21 cellular contexts compared by ENCODE assay signal in genomic region chr7:1651897-1652296, GRCh38. TPM values are rescaled to one million over a fixed set of nuclear protein-coding genes. Genes with fewer than 3 reads are reported as not detected.
"Had no signal": no experiment of that assay in that cellular context is flagged by ENCODE, and none has a peak within 500 bp of the region (broad histone marks: within the 10 kb centered on the region; RNA-seq: fewer than 3 reads in every experiment).

No MANE protein-coding gene starts in this region.

- H3K4me1 ChIP-seq: SJSA1 had no signal

- H3K4me3 Mint-ChIP-seq: IgD-negative memory B cell had no signal

- FAIRE-seq: RCC 7860 had no signal

- DNase-seq: KBM-7, NCI-H1092, NCI-H1105 treated with DMSO at 0.1 percent for 48 hours, NCI-H1417 treated with DMSO at 0.1 percent for 48 hours, NCI-H146, NCI-H1694 treated with DMSO at 0.1 percent for 48 hours, NCI-H1930, NCI-H2081, NCI-H2107, NCI-H446, NCI-H524 treated with DMSO at 0.1 percent for 48 hours, NCI-H774, Right ventricle myocardium superior, RPMI8226, SIG-M5 had no signal

- H3K36me3 Mint-ChIP-seq: IgD-negative memory B cell had no signal

- H3K9me3 Mint-ChIP-seq: IgD-negative memory B cell had no signal

- H3K27ac ChIP-seq: SJSA1, SK-N-MC had no signal

- H3K4me3 ChIP-seq: SJSA1, SK-N-MC had no signal

- H3K9me3 ChIP-seq: SJSA1 had no signal

- H3K36me3 ChIP-seq: SJSA1 had no signal

- H3K4me1 Mint-ChIP-seq: IgD-negative memory B cell had no signal

- H3K27ac Mint-ChIP-seq: IgD-negative memory B cell had no signal

RNA-seq across cellular contexts. Expression of gene ELFN1, which starts 18.2 kb away (rescaled TPM):
- total RNA-seq: LHCN-M2, MCF 10A, SJSA1 had no signal
